Comparison of ENCODE assay signal across 10 cellular contexts in the genomic region with DNA sequence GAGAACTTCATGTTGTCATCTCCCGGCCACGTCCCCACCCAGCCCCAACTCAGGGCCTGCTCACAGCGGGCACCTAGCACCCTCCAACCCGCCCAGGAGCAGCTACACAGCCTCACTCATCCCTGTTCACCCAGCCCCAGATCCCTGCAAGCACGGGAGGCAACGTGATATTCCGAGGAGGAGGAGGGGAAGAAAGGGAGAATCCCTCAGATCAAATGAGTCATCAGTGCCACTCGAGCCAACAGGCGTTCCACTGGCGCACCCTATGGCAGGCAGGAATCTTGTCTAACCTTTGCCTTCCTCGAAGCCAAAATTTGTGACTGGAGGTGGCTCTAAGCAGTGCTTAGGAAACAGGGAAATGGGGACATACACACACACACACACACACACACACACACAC. TPM values are rescaled to one million over a fixed set of nuclear protein-coding genes. Genes with fewer than 3 reads are reported as not detected.
DNase-seq lines count a peak whose midpoint lies in the region; ATAC-seq lines count a peak whose summit lies in the region.
"Had no signal": no experiment of that assay in that cellular context is flagged by ENCODE, and none has a peak within 500 bp of the region (broad histone marks: within the 10 kb centered on the region; RNA-seq: fewer than 3 reads in every experiment).

No MANE protein-coding gene starts in this region.

- intact Hi-C loops in left colon (cut with DNase I, micrococcal nuclease), result no loop called here

- no peaks in the 10 kb centered on the region for H3K27me3 ChIP-seq in adipocyte (replicated peaks; ENCODE audit: control insufficient read depth, insufficient read depth, low read length)
- H3K27me3 ChIP-seq: SJSA1 had no signal

- no peak overlapping the region for H3K4me3 ChIP-seq in adipocyte (ENCODE audit: low read length)
- H3K4me3 ChIP-seq: SJSA1 had no signal

- H3K9me3 ChIP-seq in adipocyte (ENCODE audit: control insufficient read depth, low read length), result peaks cover 5% of the 10 kb centered on the region
- H3K9me3 ChIP-seq: SJSA1 had no signal

- ATAC-seq in left colon, result peak; percentile 89
- ATAC-seq in GM21360 (IDR thresholded peaks at IDR 0.05; ENCODE audit: unreplicated experiment), result no peak

- no peak overlapping the region for H3K9ac ChIP-seq in adipocyte (ENCODE audit: low read length)

- H3K36me3 ChIP-seq in adipocyte (ENCODE audit: control insufficient read depth, insufficient read depth, low read length, severe bottlenecking), result no peaks in the 10 kb centered on the region
- H3K36me3 ChIP-seq: SJSA1 had no signal

- peak; percentile 72 for DNase-seq in AG08395 (ENCODE audit: low spot score)
- peak; percentile 76 for DNase-seq in HT1080 (ENCODE audit: low read depth)
- peak; percentile 69 for DNase-seq in adipocyte (ENCODE audit: low read depth)
- DNase-seq in left colon, result no peak
- DNase-seq in activated CD8-positive, alpha-beta memory T cell treated with anti-CD3 and anti-CD28 coated beads, Interleukin-2, amount 50 U/mL, for 48 hours, result no peak
- DNase-seq in OCI-M1 (lab: John Stamatoyannopoulos, UW), result no peak
- no peak for DNase-seq in mesenteric fat pad (ENCODE audit: low spot score)
- DNase-seq: activated naive CD4-positive, alpha-beta T cell treated with anti-CD3 and anti-CD28 coated beads, Interleukin-2, amount 50 U/mL, for 16 hours had no signal

- peaks cover 6% of the 10 kb centered on the region for H3K4me1 ChIP-seq in adipocyte (ENCODE audit: control insufficient read depth, insufficient read depth, low read length)

RNA-seq across cellular contexts. Expression of a gene that starts 14.0 kb away (rescaled TPM):
- total RNA-seq in HT1080 (2014; rRNA removed; shearing (Covaris generic)), result 52.8 and 61.4 TPM in 2 replicates
- polyA plus RNA-seq in HT1080 (2015; cell fraction: cytosol; rRNA removed), result 34.2 and 34.6 TPM in 2 replicates
- 21.4 and 28.4 TPM in 2 replicates for polyA plus RNA-seq in HT1080 (2015; cell fraction: nucleus; rRNA removed)
- 10 to 100 TPM; 24.2 to 29.3 TPM for total RNA-seq in left colon
- total RNA-seq in mesenteric fat pad, result 32.9 TPM

RNA-seq across cellular contexts. Expression of a gene that starts 34.9 kb away (rescaled TPM):
- total RNA-seq in HT1080 (2014; rRNA removed; shearing (Covaris generic)), result 0.11 TPM in 1 of 2 replicates, not detected in the other
- 0.14 TPM in 1 of 2 replicates, not detected in the other for polyA plus RNA-seq in HT1080 (2015; cell fraction: cytosol; rRNA removed)
- polyA plus RNA-seq in HT1080 (2015; cell fraction: nucleus; rRNA removed), result not detected in 2 replicates
- total RNA-seq in left colon (under 1 TPM; 0.50 to 0.52 TPM), mesenteric fat pad (not detected)
- total RNA-seq: SJSA1 had no signal

Comparison
In these comparisons a context has a peak if more than half of its experiments do, and no peak if none do; other contexts are left out.
1. DNase-seq: peak in AG08395 (single experiment), HT1080 (single experiment) and adipocyte (single experiment); none in left colon (0 of 2), activated CD8-positive, alpha-beta memory T cell treated with anti-CD3 and anti-CD28 coated beads, Interleukin-2, amount 50 U/mL, for 48 hours (single experiment), OCI-M1 (single experiment) and mesenteric fat pad (single experiment).